ENCODE assay signal across 13 cellular contexts in the genomic region with DNA sequence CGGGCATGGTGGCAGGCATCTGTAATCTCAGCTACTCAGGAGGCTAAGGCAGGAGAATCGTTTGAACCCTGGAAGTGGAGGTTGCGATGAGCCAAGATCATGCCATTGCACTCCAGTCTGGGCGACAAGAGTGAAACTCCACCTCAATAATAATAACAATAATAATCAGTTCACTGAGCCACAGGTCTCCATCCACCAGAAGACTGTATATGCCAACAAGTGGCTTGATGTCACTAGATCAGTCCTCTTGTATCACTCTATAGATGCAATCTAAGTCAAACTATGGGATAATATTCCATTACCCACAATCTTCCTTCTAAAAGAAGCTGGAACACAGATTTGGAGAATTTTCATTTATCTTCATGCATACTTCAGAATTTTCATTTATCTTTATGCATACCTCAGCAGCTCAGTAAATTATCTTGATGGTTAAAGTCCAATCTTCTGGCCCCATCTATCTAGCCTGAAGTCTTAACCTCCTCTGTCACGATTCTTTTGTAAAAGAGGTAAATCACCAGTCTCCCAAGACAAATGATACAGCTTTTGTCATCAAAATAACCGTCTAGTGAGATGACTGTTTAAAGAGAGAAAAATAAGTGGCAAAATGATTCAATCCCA.
DNase-seq lines count a peak whose midpoint lies in the region; ATAC-seq and TF ChIP-seq lines count a peak whose summit lies in the region.
"Had no signal": no experiment of that assay in that cellular context is flagged by ENCODE, and none has a peak within 500 bp of the region (broad histone marks: within the 10 kb centered on the region; RNA-seq: fewer than 3 reads in every experiment).

No MANE protein-coding gene starts in this region.

- H3K4me3 Mint-ChIP-seq in activated T-cell treated with anti-CD3 and anti-CD28 coated beads, Interleukin-2, amount 50 U/mL, for 72 hours, result no peak overlapping the region
- H3K4me3 Mint-ChIP-seq in activated T-cell treated with anti-CD3 and anti-CD28 coated beads, Interleukin-2, amount 50 U/mL, for 4 hours, result no peak overlapping the region
- H3K4me3 Mint-ChIP-seq in WTC11, result no peak overlapping the region
- no peak overlapping the region for H3K4me3 Mint-ChIP-seq in memory B cell
- H3K4me3 Mint-ChIP-seq in stimulated activated memory B cell treated with anti-CD40 and anti-IgM and Interleukin-4, amounts not matched to agents 10 μg/mL and 1 μg/mL and 100 μg/mL, for 72 hours, result no peak overlapping the region

- peaks cover 43% of the 10 kb centered on the region for H3K4me1 Mint-ChIP-seq in activated T-cell treated with anti-CD3 and anti-CD28 coated beads, Interleukin-2, amount 50 U/mL, for 72 hours (ENCODE audit: low read depth)
- peaks cover 45% of the 10 kb centered on the region for H3K4me1 Mint-ChIP-seq in activated T-cell treated with anti-CD3 and anti-CD28 coated beads, Interleukin-2, amount 50 U/mL, for 4 hours (ENCODE audit: low read depth)
- H3K4me1 Mint-ChIP-seq in WTC11 (peaks cover 32% of the 10 kb centered on the region), memory B cell (peaks cover 25% of the 10 kb centered on the region)
- peaks cover 30% of the 10 kb centered on the region for H3K4me1 Mint-ChIP-seq in stimulated activated memory B cell treated with anti-CD40 and anti-IgM and Interleukin-4, amounts not matched to agents 10 μg/mL and 1 μg/mL and 100 μg/mL, for 72 hours

- POLR2A ChIA-PET in WTC11 (lab: Charles Lee), result no interaction called here

- TF ChIP-seq CTCF in WTC11 (IDR thresholded peaks at IDR 0.05) (no peak), GM20000 (IDR thresholded peaks at IDR 0.05; ENCODE audit: extremely low read depth, missing control alignments) (no peak)

- DNase-seq in activated T-cell treated with anti-CD3 and anti-CD28 coated beads, Interleukin-2, amount 50 U/mL, for 72 hours, result no peak
- DNase-seq in activated T-cell treated with anti-CD3 and anti-CD28 coated beads, Interleukin-2, amount 50 U/mL, for 4 hours, result no peak
- DNase-seq in WTC11 (ENCODE audit: low spot score), result no peak
- no peak for DNase-seq in memory B cell (ENCODE audit: low spot score in 2 of 2)
- DNase-seq in GM20000 (ENCODE audit: low spot score), result no peak
- DNase-seq in AML-193 (lab: John Stamatoyannopoulos, UW), result no peak
- DNase-seq in SKM-1 treated with dmso at 0.1 percent for 144 hours (lab: John Stamatoyannopoulos, UW; ENCODE audit: unreplicated experiment), result no peak
- DNase-seq: DMS79 treated with DMSO at 0.1 percent for 48 hours, NCI-H2227 treated with DMSO at 0.1 percent for 48 hours, NCI-H526 had no signal

- peaks cover 7 to 20% of the 10 kb centered on the region in 2 donors for H3K36me3 Mint-ChIP-seq in activated T-cell treated with anti-CD3 and anti-CD28 coated beads, Interleukin-2, amount 50 U/mL, for 72 hours (ENCODE audit: insufficient read depth in 2 of 2)
- H3K36me3 Mint-ChIP-seq in activated T-cell treated with anti-CD3 and anti-CD28 coated beads, Interleukin-2, amount 50 U/mL, for 4 hours (ENCODE audit: insufficient read depth), result peaks cover 50% of the 10 kb centered on the region
- peaks cover 33% of the 10 kb centered on the region for H3K36me3 Mint-ChIP-seq in WTC11
- H3K36me3 Mint-ChIP-seq in memory B cell, result peaks cover 18% of the 10 kb centered on the region
- H3K36me3 Mint-ChIP-seq in stimulated activated memory B cell treated with anti-CD40 and anti-IgM and Interleukin-4, amounts not matched to agents 10 μg/mL and 1 μg/mL and 100 μg/mL, for 72 hours, result peaks cover 45% of the 10 kb centered on the region

- CTCF ChIA-PET in WTC11 (lab: Charles Lee), result no interaction called here

- ATAC-seq in activated T-cell treated with anti-CD3 and anti-CD28 coated beads, Interleukin-2, amount 50 U/mL, for 72 hours (replicated peaks in 1 of 2), result no peak
- ATAC-seq in activated T-cell treated with anti-CD3 and anti-CD28 coated beads, Interleukin-2, amount 50 U/mL, for 4 hours, result no peak
- no peak for ATAC-seq in WTC11
- no peak for ATAC-seq in memory B cell (ENCODE audit: low read depth)
- ATAC-seq in stimulated activated memory B cell treated with anti-CD40 and anti-IgM and Interleukin-4, amounts not matched to agents 10 μg/mL and 1 μg/mL and 100 μg/mL, for 72 hours, result no peak
- ATAC-seq: A549, K562 had no signal

- peak overlapping the region; percentile 77 for H3K27ac Mint-ChIP-seq in activated T-cell treated with anti-CD3 and anti-CD28 coated beads, Interleukin-2, amount 50 U/mL, for 72 hours
- H3K27ac Mint-ChIP-seq in WTC11, result 0 out of 2 replicates have a peak overlapping the region, but pooled peaks have one; percentile 15
- peak overlapping the region; percentile 20 for H3K27ac Mint-ChIP-seq in memory B cell
- peak overlapping the region; percentile 43 for H3K27ac Mint-ChIP-seq in stimulated activated memory B cell treated with anti-CD40 and anti-IgM and Interleukin-4, amounts not matched to agents 10 μg/mL and 1 μg/mL and 100 μg/mL, for 72 hours

- H3K9me3 Mint-ChIP-seq in activated T-cell treated with anti-CD3 and anti-CD28 coated beads, Interleukin-2, amount 50 U/mL, for 72 hours, result no peaks in the 10 kb centered on the region
- H3K9me3 Mint-ChIP-seq in activated T-cell treated with anti-CD3 and anti-CD28 coated beads, Interleukin-2, amount 50 U/mL, for 4 hours, result no peaks in the 10 kb centered on the region
- H3K9me3 Mint-ChIP-seq in WTC11 (no peaks in the 10 kb centered on the region), memory B cell (no peaks in the 10 kb centered on the region)
- H3K9me3 Mint-ChIP-seq in stimulated activated memory B cell treated with anti-CD40 and anti-IgM and Interleukin-4, amounts not matched to agents 10 μg/mL and 1 μg/mL and 100 μg/mL, for 72 hours, result peaks cover 2% of the 10 kb centered on the region

- no peaks in the 10 kb centered on the region for H3K27me3 Mint-ChIP-seq in activated T-cell treated with anti-CD3 and anti-CD28 coated beads, Interleukin-2, amount 50 U/mL, for 72 hours (ENCODE audit: low read depth)
- H3K27me3 Mint-ChIP-seq in activated T-cell treated with anti-CD3 and anti-CD28 coated beads, Interleukin-2, amount 50 U/mL, for 4 hours (ENCODE audit: low read depth), result no peaks in the 10 kb centered on the region
- H3K27me3 Mint-ChIP-seq in WTC11 (ENCODE audit: low read depth) (no peaks in the 10 kb centered on the region), memory B cell (no peaks in the 10 kb centered on the region)
- H3K27me3 Mint-ChIP-seq in stimulated activated memory B cell treated with anti-CD40 and anti-IgM and Interleukin-4, amounts not matched to agents 10 μg/mL and 1 μg/mL and 100 μg/mL, for 72 hours, result no peaks in the 10 kb centered on the region

TF ChIP-seq in WTC11, 78 proteins besides CTCF, POLR2A, EP300 and RAD21:
- TF ChIP-seq SMAD4 (CRISPR knock-in tag; IDR thresholded peaks at IDR 0.05) (no peak), NR2C2 (CRISPR knock-in tag; IDR thresholded peaks at IDR 0.05) (no peak), SMAD3 (CRISPR knock-in tag; IDR thresholded peaks at IDR 0.05; ENCODE audit: borderline replicate concordance) (no peak), EMX1 (CRISPR knock-in tag; IDR thresholded peaks at IDR 0.05) (no peak), TCF7 (CRISPR knock-in tag; IDR thresholded peaks at IDR 0.05; ENCODE audit: low read depth) (no peak), ZNF396 (CRISPR knock-in tag; IDR thresholded peaks at IDR 0.05; ENCODE audit: borderline replicate concordance) (no peak)
- TF ChIP-seq, protein P1, sequence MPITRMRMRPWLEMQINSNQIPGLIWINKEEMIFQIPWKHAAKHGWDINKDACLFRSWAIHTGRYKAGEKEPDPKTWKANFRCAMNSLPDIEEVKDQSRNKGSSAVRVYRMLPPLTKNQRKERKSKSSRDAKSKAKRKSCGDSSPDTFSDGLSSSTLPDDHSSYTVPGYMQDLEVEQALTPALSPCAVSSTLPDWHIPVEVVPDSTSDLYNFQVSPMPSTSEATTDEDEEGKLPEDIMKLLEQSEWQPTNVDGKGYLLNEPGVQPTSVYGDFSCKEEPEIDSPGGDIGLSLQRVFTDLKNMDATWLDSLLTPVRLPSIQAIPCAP (CRISPR knock-in tag; IDR thresholded peaks at IDR 0.05), result no peak
TF ChIP-seq in WTC11: peak in this region for 0.

Comparison
In these comparisons a context has a peak if more than half of its experiments do, and no peak if none do; other contexts are left out.
1. H3K27ac Mint-ChIP-seq: peak in every context shown above with its lines; median percentile 77 in activated T-cell treated with anti-CD3 and anti-CD28 coated beads, Interleukin-2, amount 50 U/mL, for 72 hours; 43 in stimulated activated memory B cell treated with anti-CD40 and anti-IgM and Interleukin-4, amounts not matched to agents 10 μg/mL and 1 μg/mL and 100 μg/mL, for 72 hours; 20 in memory B cell; 15 in WTC11.